In the genomic region with DNA sequence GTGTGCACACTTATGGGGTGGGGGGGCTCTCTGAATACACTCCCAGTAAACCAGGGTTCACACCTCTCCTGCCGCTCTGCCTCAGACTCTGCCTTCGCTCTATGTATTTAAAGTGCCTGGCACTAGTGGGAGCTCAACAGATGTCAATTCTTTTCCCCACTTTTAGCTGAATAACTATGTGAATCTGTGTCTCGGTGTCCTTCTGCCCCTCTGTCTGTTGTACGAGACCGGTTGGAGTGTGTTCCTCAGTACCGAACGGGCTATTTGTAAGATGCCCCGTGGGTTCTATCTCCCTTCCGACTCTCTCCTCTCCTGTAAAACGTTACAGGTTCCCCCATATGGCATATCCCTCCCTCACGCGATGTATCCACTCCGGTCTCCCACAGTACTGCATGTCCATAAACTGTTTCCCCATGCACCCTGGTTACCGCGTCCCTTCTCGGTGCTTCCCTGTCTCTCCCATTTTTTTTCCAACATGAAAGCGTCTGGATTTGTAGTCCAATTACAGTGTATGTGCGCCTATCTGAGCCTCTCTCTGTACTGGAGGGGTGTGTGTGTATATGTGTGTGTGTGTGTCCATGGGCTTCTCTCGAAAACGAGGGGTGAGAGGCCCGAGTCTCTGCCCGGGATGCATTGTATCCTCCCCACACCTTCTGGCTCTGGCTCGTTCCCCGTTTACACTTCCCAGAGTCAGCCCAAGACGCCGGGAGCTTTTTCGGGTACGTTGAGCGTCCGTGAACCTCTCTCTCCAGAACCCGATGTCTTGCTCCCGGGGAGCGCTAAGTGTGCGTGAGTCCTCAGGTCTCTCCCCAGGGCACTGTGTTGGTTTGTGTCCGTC, we compare ENCODE assay signal across 8 cellular contexts. TPM values are rescaled to one million over a fixed set of nuclear protein-coding genes. Genes with fewer than 3 reads are reported as not detected.
DNase-seq lines count a peak whose midpoint lies in the region; ATAC-seq and TF ChIP-seq lines count a peak whose summit lies in the region.

No MANE protein-coding gene starts in this region.

- no peaks in the 10 kb centered on the region for H3K9me3 ChIP-seq in cardiac muscle cell (ENCODE audit: low read depth)

- H3K4me3 ChIP-seq in cardiac muscle cell: peak overlapping the region; percentile 98

- H3K4me1 ChIP-seq in cardiac muscle cell (ENCODE audit: low read depth): peaks cover 50% of the 10 kb centered on the region

- peak overlapping the region; percentile 94 for H3K27ac ChIP-seq in cardiac muscle cell

- DNase-seq in cardiac muscle cell (ENCODE audit: low read depth in 1 of 2, low spot score in 1 of 2) (peak in 1 of 2 donors; percentile 61), Right ventricle myocardium superior (no peak), SW480 (ENCODE audit: low spot score) (peak; percentile 77), erythroblast (lab: John Stamatoyannopoulos, UW) (peak; percentile 54 to 69), myocyte (ENCODE audit: low read depth) (peak; percentile 60), KG1 (lab: John Stamatoyannopoulos, UW) (no peak)

- H3K27me3 ChIP-seq in cardiac muscle cell: no peaks in the 10 kb centered on the region

- H3K36me3 ChIP-seq in cardiac muscle cell: no peaks in the 10 kb centered on the region

- peak; percentile 37 for TF ChIP-seq POLR2A in erythroblast (IDR thresholded peaks at IDR 0.05; ENCODE audit: low read length)

- intact Hi-C loops in Right ventricle myocardium superior (cut with DNase I): loop anchor here (2.0 to 10.0 kb wide), 4 partner anchors 55 to 377 kb away; no protein-coding TSS in a partner anchor

- no peak for TF ChIP-seq CTCF in cardiac muscle cell (IDR thresholded peaks at IDR 0.05; ENCODE audit: low read depth, low read length)

- ATAC-seq in Right ventricle myocardium superior (ENCODE audit: poor library complexity) (no peak), HG02678 (IDR thresholded peaks at IDR 0.05; ENCODE audit: unreplicated experiment) (no peak), HG03521 (IDR thresholded peaks at IDR 0.05; ENCODE audit: unreplicated experiment) (no peak)

RNA-seq across cellular contexts. Expression of gene ELL2, which starts 1.5 kb away (rescaled TPM):
- total RNA-seq in cardiac muscle cell: 22.1 and 41.8 TPM in 2 replicates
- 18.7 and 36.7 TPM in 2 replicates for polyA plus RNA-seq in cardiac muscle cell
- total RNA-seq in Right ventricle myocardium superior: 30.8 TPM
- 25.7 and 33.1 TPM in 2 replicates for total RNA-seq in myocyte
- polyA plus RNA-seq in myocyte (2012): 27.2 TPM

Comparison
In these comparisons a context has a peak if more than half of its experiments do, and no peak if none do; other contexts are left out.
1. DNase-seq: peak in SW480 (single experiment), erythroblast (2 of 2) and myocyte (single experiment); none in Right ventricle myocardium superior (single experiment) and KG1 (single experiment).